ENCODE assay signal across 1 cellular context in genomic region chr12:105369014-105369413, GRCh38.
TF ChIP-seq lines count a peak whose summit lies in the region.

No MANE protein-coding gene starts in this region.

TF ChIP-seq in GM12878, 131 proteins besides CTCF, POLR2A, EP300 and RAD21 (continued from another document):
- no peak for TF ChIP-seq ZBTB11 (CRISPR knock-in tag; IDR thresholded peaks at IDR 0.05)
- TF ChIP-seq YY1 (IDR thresholded peaks at IDR 0.05; ENCODE audit: low read depth, low read length): no peak
- no peak for TF ChIP-seq MXI1 (IDR thresholded peaks at IDR 0.05; ENCODE audit: low read depth, low read length)
- no peak for TF ChIP-seq ZNF274 (IDR thresholded peaks at IDR 0.05; ENCODE audit: insufficient read depth, insufficient read length)
- no peak for TF ChIP-seq IRF5 (IDR thresholded peaks at IDR 0.05; ENCODE audit: borderline replicate concordance)
- no peak for TF ChIP-seq SIX5 (IDR thresholded peaks at IDR 0.05; ENCODE audit: low read depth, low read length, severe bottlenecking)
- no peak for TF ChIP-seq HDGF (IDR thresholded peaks at IDR 0.05)
- no peak for TF ChIP-seq ZNF217 (IDR thresholded peaks at IDR 0.05)
- TF ChIP-seq CHD1 (IDR thresholded peaks at IDR 0.05; ENCODE audit: low read depth, low read length): no peak
